Comparison of ENCODE assay signal across 19 cellular contexts in the genomic region with DNA sequence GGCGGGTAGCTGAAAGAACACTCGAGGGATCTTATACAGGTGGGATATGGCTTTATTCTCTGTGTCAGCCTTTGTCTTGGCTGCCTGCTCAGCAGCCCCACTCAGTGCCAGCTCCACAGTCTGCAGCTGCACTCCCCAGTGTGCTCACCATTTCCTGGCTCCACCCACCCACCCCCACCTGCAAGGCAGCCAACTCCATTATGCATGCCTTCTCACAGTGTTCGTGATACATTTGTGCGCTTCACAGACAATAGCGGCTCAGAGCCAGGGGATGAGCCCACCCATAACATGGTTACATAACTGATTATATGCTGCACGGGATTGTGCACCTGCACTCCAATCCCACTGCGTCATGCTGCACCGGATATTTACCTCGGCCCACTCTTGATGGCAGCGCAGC. TPM values are rescaled to one million over a fixed set of nuclear protein-coding genes. Genes with fewer than 3 reads are reported as not detected.
A peak's percentile ranks its signal among the peaks of the same experiment; 100 is the strongest.
DNase-seq lines count a peak whose midpoint lies in the region; ATAC-seq, FAIRE-seq and TF ChIP-seq lines count a peak whose summit lies in the region.
"Had no signal": no experiment of that assay in that cellular context is flagged by ENCODE, and none has a peak within 500 bp of the region (broad histone marks: within the 10 kb centered on the region; RNA-seq: fewer than 3 reads in every experiment).

No MANE protein-coding gene starts in this region.

- H3K9me1 ChIP-seq in K562 (ENCODE audit: control insufficient read depth, insufficient read depth, low read length): no peaks in the 10 kb centered on the region

- in situ Hi-C loops in K562 (cut with MboI): no loop called here
- in situ Hi-C loops in GM23248 (cut with MboI): no loop called here

- no peak for TF ChIP-seq POLR2A in K562 (conservative IDR thresholded peaks at IDR 0.05)

- ATAC-seq in K562 (peak; percentile 52), HG03439 (IDR thresholded peaks at IDR 0.05; ENCODE audit: unreplicated experiment) (no peak)
- ATAC-seq: PC-3 had no signal

- H2AFZ ChIP-seq in K562 (ENCODE audit: low read depth, low read length) (no peak overlapping the region), GM23248 (no peak overlapping the region)

- no peak overlapping the region for H3K9ac ChIP-seq in K562 (ENCODE audit: insufficient read depth in 1 of 2, low read depth in 2 of 2, low read length in 2 of 2)
- no peak overlapping the region for H3K9ac ChIP-seq in GM23248
- H3K9ac ChIP-seq: BLaER1 treated with 17β-estradiol and CSF1 and Interleukin-3, amounts not matched to agents 10 nM and 100 nM had no signal

- CTCF ChIA-PET in K562 (lab: Yijun Ruan, JAX; ENCODE audit: low intra/inter-chr PET ratio): no interaction called here

- H3K4me3 ChIP-seq in K562 (no peak overlapping the region), GM23248 (no peak overlapping the region)
- H3K4me3 ChIP-seq: BLaER1 treated with 17β-estradiol and CSF1 and Interleukin-3, amounts not matched to agents 10 nM and 100 nM had no signal

- H3K4me2 ChIP-seq in K562 (ENCODE audit: insufficient read depth, low read length) (no peak overlapping the region), GM23248 (ENCODE audit: unreplicated experiment) (no peak overlapping the region)
- H3K4me2 ChIP-seq: BLaER1 treated with 17β-estradiol and CSF1 and Interleukin-3, amounts not matched to agents 10 nM and 100 nM had no signal

- WGBS in K562 (ENCODE audit: insufficient coverage, low coverage, missing lambda C conversion rate): 38% methylated on average over 10 of the region's 10 CpGs
- WGBS in GM23248 (ENCODE audit: low coverage in 1 of 2, low lambda C conversion rate in 2 of 2, missing lambda C conversion rate in 2 of 2), 2 experiments: 72 to 76% methylated on average over 9 to 10 of the region's 10 CpGs

- POLR2A ChIA-PET in K562 (lab: Yijun Ruan, JAX): interaction anchor here (0.9 kb wide), 1 partner anchor 10 kb away, joined by 3 read pairs; no protein-coding TSS in a partner anchor

- H3K36me3 ChIP-seq in K562 (ENCODE audit: control insufficient read depth, insufficient read depth, low read length): no peaks in the 10 kb centered on the region
- no peaks in the 10 kb centered on the region for H3K36me3 ChIP-seq in GM23248 (ENCODE audit: low read depth)
- H3K36me3 ChIP-seq: BLaER1 treated with 17β-estradiol and CSF1 and Interleukin-3, amounts not matched to agents 10 nM and 100 nM had no signal

- H3K27ac ChIP-seq in K562 (ENCODE audit: extremely low read depth, low read depth, low read length) (no peak overlapping the region), GM23248 (no peak overlapping the region)
- H3K27ac ChIP-seq: 22Rv1; BLaER1 treated with 17β-estradiol and CSF1 and Interleukin-3, amounts not matched to agents 10 nM and 100 nM had no signal

- no peaks in the 10 kb centered on the region for H3F3A ChIP-seq in GM23248 (ENCODE audit: insufficient read depth)

- DNase-seq in NCI-H146 (lab: John Stamatoyannopoulos, UW): peak; percentile 9
- DNase-seq in NCI-H146 treated with DMSO at 0.1 percent for 48 hours (lab: John Stamatoyannopoulos, UW; ENCODE audit: unreplicated experiment): no peak
- no peak for DNase-seq in HTR-8/SVneo (ENCODE audit: insufficient read length, low spot score)
- no peak for DNase-seq in K562 (ENCODE audit: extremely low read depth in 1 of 4, low spot score in 3 of 4)
- peak; percentile 49 to 74 for DNase-seq in lung microvascular endothelial cell (ENCODE audit: low read depth in 2 of 2)
- no peak for DNase-seq in NCI-H2227 (lab: John Stamatoyannopoulos, UW; ENCODE audit: unreplicated experiment)
- DNase-seq in GM23248: no peak
- DNase-seq: DMS153, HCEC 1CT, KBM-7, NCI-H1092 treated with DMSO at 0.1 percent for 48 hours, NCI-H2029, NCI-H524 treated with DMSO at 0.1 percent for 48 hours, PC-3 had no signal

- no peaks in the 10 kb centered on the region for H3K9me3 ChIP-seq in K562 (replicated peaks; ENCODE audit: control insufficient read depth, insufficient read depth, low read depth, low read length)
- no peaks in the 10 kb centered on the region for H3K9me3 ChIP-seq in GM23248 (ENCODE audit: low read depth)
- H3K9me3 ChIP-seq: BLaER1 treated with 17β-estradiol and CSF1 and Interleukin-3, amounts not matched to agents 10 nM and 100 nM had no signal

- H3K27me3 ChIP-seq in K562 (ENCODE audit: control insufficient read depth in 2 of 2, insufficient read depth in 2 of 2, low read length in 2 of 2) (peaks cover 22 to 33% of the 10 kb centered on the region in 2 experiments), GM23248 (replicated peaks; ENCODE audit: insufficient read depth) (peaks cover 15% of the 10 kb centered on the region)
- H3K27me3 ChIP-seq: BLaER1 treated with 17β-estradiol and CSF1 and Interleukin-3, amounts not matched to agents 10 nM and 100 nM had no signal

- H3K9me2 ChIP-seq in GM23248 (ENCODE audit: insufficient read depth): no peaks in the 10 kb centered on the region

- intact Hi-C loops in K562 (cut with micrococcal nuclease): loop anchor here (10.0 kb wide), 1 partner anchor 178 kb away; no protein-coding TSS in a partner anchor

- FAIRE-seq in HTR-8/SVneo (lab: Jason Lieb, UNC) (peak; percentile 20), K562 (lab: Jason Lieb, UNC) (no peak)
- FAIRE-seq: GM18507 had no signal

- TF ChIP-seq EP300 in K562 (IDR thresholded peaks at IDR 0.05; ENCODE audit: low read length): no peak

- H3K4me1 ChIP-seq in K562 (replicated peaks in 1 of 2; ENCODE audit: control insufficient read depth in 2 of 2, insufficient read depth in 2 of 2, low read length in 2 of 2) (no peaks in the 10 kb centered on the region; a peak in 1 of 5 replicates), GM23248 (ENCODE audit: insufficient read depth) (no peaks in the 10 kb centered on the region)

- H3K79me2 ChIP-seq in K562 (ENCODE audit: control insufficient read depth, insufficient read depth, low read length) (no peaks in the 10 kb centered on the region), GM23248 (ENCODE audit: insufficient read depth) (no peaks in the 10 kb centered on the region)

- no TSS peak for BruUV-seq in K562 (replicated peaks; lab: Mats Ljungman, UMichigan)

- TF ChIP-seq RAD21 in K562 (CRISPR knock-in tag; conservative IDR thresholded peaks at IDR 0.05 in 1 of 2, IDR thresholded peaks at IDR 0.05 in 1 of 2): no peak

- TF ChIP-seq CTCF in K562 (IDR thresholded peaks at IDR 0.05 in 2 of 3, conservative IDR thresholded peaks at IDR 0.05 in 1 of 3; ENCODE audit: insufficient read depth in 2 of 3, low read depth in 1 of 3, low read length in 3 of 3): no peak

- H4K20me1 ChIP-seq in K562 (replicated peaks; ENCODE audit: control insufficient read depth, insufficient read depth, low read length) (no peaks in the 10 kb centered on the region), GM23248 (ENCODE audit: insufficient read depth) (no peaks in the 10 kb centered on the region)
- H4K20me1 ChIP-seq: BLaER1 treated with 17β-estradiol and CSF1 and Interleukin-3, amounts not matched to agents 10 nM and 100 nM had no signal

RNA-seq across cellular contexts. Expression of gene TMEM128, which starts 8.8 kb away (rescaled TPM):
- total RNA-seq in K562 (2011; cell fraction: chromatin; rRNA removed; ENCODE audit: low replicate concordance): 12.5 and 20.9 TPM in 2 replicates
- total RNA-seq in K562 (2011; cell fraction: nucleolus; rRNA removed): 14.2 and 15.4 TPM in 2 replicates
- 24.1 and 30.4 TPM in 2 replicates for total RNA-seq in K562 (2011; cell fraction: nucleoplasm; rRNA removed)
- total RNA-seq in K562 (2014; rRNA removed) (10.0 and 11.1 TPM in 2 replicates), K562 (2014; rRNA removed; fragmentation: Illumina TruSeq; extraction: Trizol) (19.6 and 21.6 TPM in 2 replicates), K562 (2015; rRNA removed; fragmentation: Illumina TruSeq; extraction: Trizol) (11.5 and 12.0 TPM in 2 replicates), K562 (2021) (14.8 and 15.3 TPM in 2 replicates), lung microvascular endothelial cell (14.6 and 16.3 TPM in 2 replicates)
- polyA plus RNA-seq in K562 (2011; rRNA removed) (32.0 and 40.0 TPM in 2 replicates), K562 (2014; fragmentation: Illumina TruSeq; extraction: Trizol) (13.8 and 14.3 TPM in 2 replicates), K562 (2014; fragmentation: Nextera tagmentation; extraction: Ambion mirVana) (10 to 100 TPM in 1 of 2 experiments, 1 to 10 TPM in 1; 9.1 to 11.1 TPM), K562 (2014; rRNA removed) (23.8 and 29.1 TPM in 2 replicates), GM23248 (2016; fragmentation: Nextera tagmentation; extraction: Ambion mirVana) (35.4 and 38.4 TPM in 2 replicates)
- 14.0 and 37.2 TPM in 2 replicates for polyA plus RNA-seq in K562 (2011; cell fraction: cytosol; rRNA removed)
- 6.9 and 11.4 TPM in 2 replicates for polyA plus RNA-seq in K562 (2011; cell fraction: nucleus; rRNA removed)
- 17.0 and 19.0 TPM in 2 replicates for polyA plus RNA-seq in K562 (2012)
- 20.5 and 23.5 TPM in 2 replicates for polyA minus RNA-seq in K562 (2011; rRNA and poly(A)+ RNA removed)
- polyA minus RNA-seq in K562 (2011; cell fraction: cytosol; rRNA and poly(A)+ RNA removed): 6.1 and 6.6 TPM in 2 replicates
- polyA minus RNA-seq in K562 (2011; cell fraction: nucleus; rRNA and poly(A)+ RNA removed): 4.7 and 5.9 TPM in 2 replicates
- total RNA-seq in GM23248 (2014; rRNA removed; shearing (Covaris generic)): 17.7 and 25.9 TPM in 2 replicates

RNA-seq across cellular contexts. Expression of gene OTOP1, which starts 30.1 kb away (rescaled TPM):
- total RNA-seq in K562 (2011; cell fraction: chromatin; rRNA removed; ENCODE audit: low replicate concordance): not detected in 2 replicates
- not detected in 2 replicates for total RNA-seq in K562 (2011; cell fraction: nucleolus; rRNA removed)
- not detected in 2 replicates for total RNA-seq in K562 (2011; cell fraction: nucleoplasm; rRNA removed)
- total RNA-seq in K562 (2014; rRNA removed): not detected in 2 replicates
- total RNA-seq in K562 (2014; rRNA removed; fragmentation: Illumina TruSeq; extraction: Trizol): not detected in 2 replicates
- not detected in 2 replicates for total RNA-seq in K562 (2015; rRNA removed; fragmentation: Illumina TruSeq; extraction: Trizol)
- total RNA-seq in K562 (2021): not detected in 2 replicates
- not detected in 2 replicates for polyA plus RNA-seq in K562 (2011; rRNA removed)
- not detected in 2 replicates for polyA plus RNA-seq in K562 (2011; cell fraction: cytosol; rRNA removed)
- polyA plus RNA-seq in K562 (2011; cell fraction: nucleus; rRNA removed): 0.10 TPM in 1 of 2 replicates, not detected in the other
- not detected in 2 replicates for polyA plus RNA-seq in K562 (2012)
- polyA plus RNA-seq in K562 (2014; fragmentation: Illumina TruSeq; extraction: Trizol): not detected in 2 replicates
- not detected for polyA plus RNA-seq in K562 (2014; fragmentation: Nextera tagmentation; extraction: Ambion mirVana)
- not detected in 2 replicates for polyA plus RNA-seq in K562 (2014; rRNA removed)
- not detected in 2 replicates for polyA minus RNA-seq in K562 (2011; rRNA and poly(A)+ RNA removed)
- not detected in 2 replicates for polyA minus RNA-seq in K562 (2011; cell fraction: cytosol; rRNA and poly(A)+ RNA removed)
- not detected in 2 replicates for polyA minus RNA-seq in K562 (2011; cell fraction: nucleus; rRNA and poly(A)+ RNA removed)
- not detected in 2 replicates for total RNA-seq in lung microvascular endothelial cell
- total RNA-seq in GM23248 (2014; rRNA removed; shearing (Covaris generic)): not detected in 2 replicates
- polyA plus RNA-seq in GM23248 (2016; fragmentation: Nextera tagmentation; extraction: Ambion mirVana): not detected in 2 replicates
- total RNA-seq: HT1080, PC-3 had no signal

RNA-seq across cellular contexts. Expression of gene LYAR, which starts 33.2 kb away (rescaled TPM):
- 19.5 and 40.6 TPM in 2 replicates for total RNA-seq in K562 (2011; cell fraction: chromatin; rRNA removed; ENCODE audit: low replicate concordance)
- total RNA-seq in K562 (2011; cell fraction: nucleolus; rRNA removed): 12.2 and 14.2 TPM in 2 replicates
- total RNA-seq in K562 (2011; cell fraction: nucleoplasm; rRNA removed): 17.2 and 20.7 TPM in 2 replicates
- total RNA-seq in K562 (2014; rRNA removed) (121 and 133 TPM in 2 replicates), K562 (2014; rRNA removed; fragmentation: Illumina TruSeq; extraction: Trizol) (154 and 156 TPM in 2 replicates), K562 (2015; rRNA removed; fragmentation: Illumina TruSeq; extraction: Trizol) (165 and 172 TPM in 2 replicates), K562 (2021) (72.9 and 73.4 TPM in 2 replicates), lung microvascular endothelial cell (7.6 and 9.9 TPM in 2 replicates)
- polyA plus RNA-seq in K562 (2011; rRNA removed) (28.9 and 44.5 TPM in 2 replicates), K562 (2014; fragmentation: Illumina TruSeq; extraction: Trizol) (128 and 166 TPM in 2 replicates), K562 (2014; fragmentation: Nextera tagmentation; extraction: Ambion mirVana) (10 to 100 TPM; 28.3 to 28.9 TPM), K562 (2014; rRNA removed) (112 and 127 TPM in 2 replicates), GM23248 (2016; fragmentation: Nextera tagmentation; extraction: Ambion mirVana) (15.1 and 16.9 TPM in 2 replicates)
- 5.4 and 10.3 TPM in 2 replicates for polyA plus RNA-seq in K562 (2011; cell fraction: cytosol; rRNA removed)
- 8.3 and 11.1 TPM in 2 replicates for polyA plus RNA-seq in K562 (2011; cell fraction: nucleus; rRNA removed)
- polyA plus RNA-seq in K562 (2012): 48.3 and 109 TPM in 2 replicates
- 25.1 and 27.9 TPM in 2 replicates for polyA minus RNA-seq in K562 (2011; rRNA and poly(A)+ RNA removed)
- 10.1 and 12.6 TPM in 2 replicates for polyA minus RNA-seq in K562 (2011; cell fraction: cytosol; rRNA and poly(A)+ RNA removed)
- 10.6 and 19.1 TPM in 2 replicates for polyA minus RNA-seq in K562 (2011; cell fraction: nucleus; rRNA and poly(A)+ RNA removed)
- total RNA-seq in GM23248 (2014; rRNA removed; shearing (Covaris generic)): 6.7 and 11.9 TPM in 2 replicates

RNA-seq across cellular contexts. Expression of gene ZBTB49, which starts 33.3 kb away (rescaled TPM):
- 11.7 and 15.6 TPM in 2 replicates for total RNA-seq in K562 (2011; cell fraction: chromatin; rRNA removed; ENCODE audit: low replicate concordance)
- total RNA-seq in K562 (2011; cell fraction: nucleolus; rRNA removed): 6.3 and 7.4 TPM in 2 replicates
- 5.8 and 9.2 TPM in 2 replicates for total RNA-seq in K562 (2011; cell fraction: nucleoplasm; rRNA removed)
- total RNA-seq in K562 (2014; rRNA removed) (3.2 and 7.0 TPM in 2 replicates), K562 (2014; rRNA removed; fragmentation: Illumina TruSeq; extraction: Trizol) (4.2 and 5.6 TPM in 2 replicates), K562 (2015; rRNA removed; fragmentation: Illumina TruSeq; extraction: Trizol) (3.9 and 4.6 TPM in 2 replicates), K562 (2021) (2.9 and 3.6 TPM in 2 replicates), lung microvascular endothelial cell (2.4 and 3.2 TPM in 2 replicates)
- polyA plus RNA-seq in K562 (2011; rRNA removed) (4.4 and 4.7 TPM in 2 replicates), K562 (2014; fragmentation: Illumina TruSeq; extraction: Trizol) (4.2 and 4.4 TPM in 2 replicates), K562 (2014; fragmentation: Nextera tagmentation; extraction: Ambion mirVana) (under 1 TPM; 0.49 to 0.69 TPM), K562 (2014; rRNA removed) (5.6 and 8.0 TPM in 2 replicates), GM23248 (2016; fragmentation: Nextera tagmentation; extraction: Ambion mirVana) (1.6 and 1.9 TPM in 2 replicates)
- polyA plus RNA-seq in K562 (2011; cell fraction: cytosol; rRNA removed): 2.4 and 2.9 TPM in 2 replicates
- 5.0 and 9.3 TPM in 2 replicates for polyA plus RNA-seq in K562 (2011; cell fraction: nucleus; rRNA removed)
- 2.3 TPM in 2 replicates for polyA plus RNA-seq in K562 (2012)
- polyA minus RNA-seq in K562 (2011; rRNA and poly(A)+ RNA removed): 7.6 and 8.5 TPM in 2 replicates
- 2.4 and 2.8 TPM in 2 replicates for polyA minus RNA-seq in K562 (2011; cell fraction: cytosol; rRNA and poly(A)+ RNA removed)
- polyA minus RNA-seq in K562 (2011; cell fraction: nucleus; rRNA and poly(A)+ RNA removed): 5.7 and 7.8 TPM in 2 replicates
- total RNA-seq in GM23248 (2014; rRNA removed; shearing (Covaris generic)): 2.9 and 3.9 TPM in 2 replicates

Comparison
In these comparisons a context has a peak if more than half of its experiments do, and no peak if none do; other contexts are left out.
1. DNase-seq: peak in NCI-H146 (single experiment) and lung microvascular endothelial cell (2 of 2); none in NCI-H146 treated with DMSO at 0.1 percent for 48 hours (single experiment), HTR-8/SVneo (single experiment), K562 (0 of 4), NCI-H2227 (single experiment) and GM23248 (single experiment).